35 cellular contexts compared by ENCODE assay signal in the genomic region with DNA sequence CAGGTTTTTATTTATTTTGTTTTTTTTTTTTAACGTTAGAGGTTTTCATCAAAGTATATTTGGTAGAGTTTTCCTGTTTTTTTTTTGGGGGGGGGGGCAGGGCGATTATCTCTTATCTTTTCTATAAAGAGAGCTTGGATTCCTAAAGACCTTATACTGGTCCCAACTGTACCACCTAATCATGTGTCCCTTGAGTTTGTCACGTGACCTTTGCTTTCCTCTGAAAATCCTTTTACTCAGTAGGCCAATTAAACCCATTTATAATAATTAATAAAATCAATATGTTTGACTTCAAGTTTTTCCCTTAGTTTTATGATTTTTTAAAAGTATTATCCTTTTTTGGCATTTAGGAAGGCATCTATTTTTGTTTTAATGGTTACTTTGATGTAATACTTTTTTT.
DNase-seq lines count a peak whose midpoint lies in the region; ATAC-seq, FAIRE-seq and TF ChIP-seq lines count a peak whose summit lies in the region.
"Had no signal": no experiment of that assay in that cellular context is flagged by ENCODE, and none has a peak within 500 bp of the region (broad histone marks: within the 10 kb centered on the region; RNA-seq: fewer than 3 reads in every experiment).

No MANE protein-coding gene starts in this region.

- WGBS in GM23248 (ENCODE audit: low coverage in 1 of 2, low lambda C conversion rate in 2 of 2, missing lambda C conversion rate in 2 of 2), 2 experiments: 74 to 77% methylated on average over 2 to 3 of the region's 3 CpGs
- 44 to 60% methylated on average over 3 of the region's 3 CpGs for WGBS in gastroesophageal sphincter (ENCODE audit: low coverage in 1 of 2), 2 donors
- WGBS in prostate gland: 42% methylated on average over 3 of the region's 3 CpGs

- H3K4me1 ChIP-seq in GM23248 (ENCODE audit: insufficient read depth): peaks cover 77% of the 10 kb centered on the region
- H3K4me1 ChIP-seq in astrocyte (ENCODE audit: insufficient read depth, low read length): peaks cover 27% of the 10 kb centered on the region
- H3K4me1 ChIP-seq in gastroesophageal sphincter: peaks cover 27 to 97% (median 30%) of the 10 kb centered on the region in 3 donors
- H3K4me1 ChIP-seq in skeletal muscle satellite cell (ENCODE audit: control insufficient read depth, insufficient read depth, low read length): peaks cover 64% of the 10 kb centered on the region
- H3K4me1 ChIP-seq in prostate gland (replicated peaks): peaks cover 3% of the 10 kb centered on the region
- H3K4me1 ChIP-seq: neural progenitor cell had no signal

- H3K9me3 Mint-ChIP-seq in astrocyte (ENCODE audit: unreplicated experiment): no peaks in the 10 kb centered on the region
- H3K9me3 Mint-ChIP-seq: activated naive CD8-positive, alpha-beta T cell treated with anti-CD3 and anti-CD28 coated beads, Interleukin-2, amount 50 U/mL, for 24 hours; activated T-cell treated with anti-CD3 and anti-CD28 coated beads, Interleukin-2, amount 50 U/mL, for 24 hours; endodermal cell; H9; neural progenitor cell; stimulated activated naive B cell treated with anti-CD40 and anti-IgM and Interleukin-4, amounts not matched to agents 10 μg/mL and 1 μg/mL and 100 μg/mL, for 72 hours had no signal

- H3K4me3 Mint-ChIP-seq in astrocyte (ENCODE audit: unreplicated experiment): no peak overlapping the region
- H3K4me3 Mint-ChIP-seq: activated naive CD8-positive, alpha-beta T cell treated with anti-CD3 and anti-CD28 coated beads, Interleukin-2, amount 50 U/mL, for 24 hours; activated T-cell treated with anti-CD3 and anti-CD28 coated beads, Interleukin-2, amount 50 U/mL, for 24 hours; endodermal cell; H9; neural progenitor cell; stimulated activated naive B cell treated with anti-CD40 and anti-IgM and Interleukin-4, amounts not matched to agents 10 μg/mL and 1 μg/mL and 100 μg/mL, for 72 hours had no signal

- TF ChIP-seq EP300 in gastroesophageal sphincter (IDR thresholded peaks at IDR 0.05): no peak

- H3F3A ChIP-seq in GM23248 (ENCODE audit: insufficient read depth): peaks cover 77% of the 10 kb centered on the region

- TF ChIP-seq CTCF in astrocyte (IDR thresholded peaks at IDR 0.05; ENCODE audit: insufficient read depth, low read depth, low read length) (no peak), gastroesophageal sphincter (IDR thresholded peaks at IDR 0.05) (no peak), prostate gland (IDR thresholded peaks at IDR 0.05) (no peak)

- H3K27me3 ChIP-seq in GM23248 (replicated peaks; ENCODE audit: insufficient read depth) (no peaks in the 10 kb centered on the region), astrocyte (ENCODE audit: insufficient read depth, low read length) (no peaks in the 10 kb centered on the region), gastroesophageal sphincter (no peaks in the 10 kb centered on the region), skeletal muscle satellite cell (ENCODE audit: control insufficient read depth, insufficient read depth, low read length) (no peaks in the 10 kb centered on the region), prostate gland (replicated peaks; ENCODE audit: insufficient read depth) (no peaks in the 10 kb centered on the region)
- H3K27me3 ChIP-seq: neural progenitor cell, suprapubic skin had no signal

- intact Hi-C loops in prostate gland (cut with DNase I): loop anchor here (5.0 kb wide), 1 partner anchor 114 kb away; no protein-coding TSS in a partner anchor

- H2AFZ ChIP-seq in GM23248 (no peak overlapping the region), astrocyte (ENCODE audit: low read depth, low read length) (no peak overlapping the region)
- H2AFZ ChIP-seq: neural progenitor cell had no signal

- H3K9me2 ChIP-seq in GM23248 (ENCODE audit: insufficient read depth): no peaks in the 10 kb centered on the region

- peaks cover 31% of the 10 kb centered on the region for H3K4me1 Mint-ChIP-seq in astrocyte (ENCODE audit: low read depth, unreplicated experiment)
- H3K4me1 Mint-ChIP-seq: endodermal cell; stimulated activated naive B cell treated with anti-CD40 and anti-IgM and Interleukin-4, amounts not matched to agents 10 μg/mL and 1 μg/mL and 100 μg/mL, for 72 hours had no signal

- H3K27me3 Mint-ChIP-seq in astrocyte (ENCODE audit: low read depth, unreplicated experiment): no peaks in the 10 kb centered on the region
- H3K27me3 Mint-ChIP-seq: activated naive CD8-positive, alpha-beta T cell treated with anti-CD3 and anti-CD28 coated beads, Interleukin-2, amount 50 U/mL, for 24 hours; activated T-cell treated with anti-CD3 and anti-CD28 coated beads, Interleukin-2, amount 50 U/mL, for 24 hours; progenitor cell of endocrine pancreas; stimulated activated naive B cell treated with anti-CD40 and anti-IgM and Interleukin-4, amounts not matched to agents 10 μg/mL and 1 μg/mL and 100 μg/mL, for 72 hours had no signal

- H3K4me3 ChIP-seq in GM23248 (no peak overlapping the region), astrocyte (ENCODE audit: insufficient read depth, low read depth, low read length) (no peak overlapping the region), gastroesophageal sphincter (no peak overlapping the region), skeletal muscle satellite cell (ENCODE audit: low read length) (no peak overlapping the region), prostate gland (no peak overlapping the region)
- H3K4me3 ChIP-seq: neural progenitor cell, suprapubic skin had no signal

- no peaks in the 10 kb centered on the region for H3K9me3 ChIP-seq in GM23248 (ENCODE audit: low read depth)
- H3K9me3 ChIP-seq in astrocyte (ENCODE audit: insufficient read depth, low read depth, low read length): no peaks in the 10 kb centered on the region
- H3K9me3 ChIP-seq in gastroesophageal sphincter: no peaks in the 10 kb centered on the region
- H3K9me3 ChIP-seq in skeletal muscle satellite cell (replicated peaks; ENCODE audit: low read length): no peaks in the 10 kb centered on the region
- H3K9me3 ChIP-seq in prostate gland: no peaks in the 10 kb centered on the region
- H3K9me3 ChIP-seq: suprapubic skin had no signal

- in situ Hi-C loops in GM23248 (cut with MboI): loop anchor here (25.0 kb wide), 1 partner anchor 226 kb away; no protein-coding TSS in a partner anchor

- peak overlapping the region; percentile 47 for H3K27ac Mint-ChIP-seq in astrocyte (ENCODE audit: unreplicated experiment)
- H3K27ac Mint-ChIP-seq: activated naive CD8-positive, alpha-beta T cell treated with anti-CD3 and anti-CD28 coated beads, Interleukin-2, amount 50 U/mL, for 24 hours; activated T-cell treated with anti-CD3 and anti-CD28 coated beads, Interleukin-2, amount 50 U/mL, for 24 hours; endodermal cell; H9; neural progenitor cell; stimulated activated naive B cell treated with anti-CD40 and anti-IgM and Interleukin-4, amounts not matched to agents 10 μg/mL and 1 μg/mL and 100 μg/mL, for 72 hours had no signal

- H3K4me2 ChIP-seq in GM23248 (ENCODE audit: unreplicated experiment) (peak overlapping the region; percentile 43), astrocyte (ENCODE audit: low read length) (no peak overlapping the region), skeletal muscle satellite cell (ENCODE audit: low read length) (peak overlapping the region; percentile 59)
- H3K4me2 ChIP-seq: neural progenitor cell had no signal

- DNase-seq in GM23248: no peak
- DNase-seq in astrocyte (ENCODE audit: low read depth): no peak
- DNase-seq in stimulated activated CD4-positive, alpha-beta T cell treated with anti-CD3 and anti-CD28 coated beads, Interleukin-2, amount 100 ng/mL, for 24 hours: no peak
- no peak for DNase-seq in NCI-H526 (lab: John Stamatoyannopoulos, UW)
- DNase-seq in prostate gland (ENCODE audit: low spot score): no peak
- DNase-seq: activated CD4-positive, alpha-beta T cell treated with anti-CD3 and anti-CD28 coated beads for 48 hours; activated gamma-delta T cell treated with Interleukin-2 at 50 U/mL for 16 hours; activated naive CD8-positive, alpha-beta T cell treated with anti-CD3 and anti-CD28 coated beads, Interleukin-2, amount 50 U/mL, for 24 hours; activated T-cell treated with anti-CD3 and anti-CD28 coated beads, Interleukin-2, amount 50 U/mL, for 24 hours; Calu3; caudate nucleus; cortex of kidney; DMS79 treated with DMSO at 0.1 percent for 48 hours; endodermal cell; GDM1; H9; hippocampal formation; left colon; NCI-H1417 treated with DMSO at 0.1 percent for 48 hours; NCI-H2081 treated with DMSO at 0.1 percent for 48 hours; NCI-H2227 treated with DMSO at 0.1 percent for 48 hours; NCI-H526 treated with DMSO at 0.1 percent for 48 hours; NK-92 treated with Interleukin-12 subunit alpha and Interleukin-12 subunit beta, amount 100 ng/mL, for 24 hours; PC-3; SIG-M5; stimulated activated naive B cell treated with anti-CD40 and anti-IgM and Interleukin-4, amounts not matched to agents 10 μg/mL and 1 μg/mL and 100 μg/mL, for 72 hours; T-helper 9 cell had no signal

- H4K20me1 ChIP-seq in GM23248 (ENCODE audit: insufficient read depth) (no peaks in the 10 kb centered on the region), astrocyte (ENCODE audit: insufficient read depth, low read length) (peaks cover 27% of the 10 kb centered on the region)

- no peak for ATAC-seq in gastroesophageal sphincter
- no peak for ATAC-seq in GM21381 (IDR thresholded peaks at IDR 0.05; ENCODE audit: unreplicated experiment)
- ATAC-seq: activated naive CD8-positive, alpha-beta T cell treated with anti-CD3 and anti-CD28 coated beads, Interleukin-2, amount 50 U/mL, for 24 hours; esophagus mucosa; left colon; PC-3; stimulated activated naive B cell treated with anti-CD40 and anti-IgM and Interleukin-4, amounts not matched to agents 10 μg/mL and 1 μg/mL and 100 μg/mL, for 72 hours had no signal

- H3K79me2 ChIP-seq in GM23248 (ENCODE audit: insufficient read depth): peaks cover 100% of the 10 kb centered on the region
- H3K79me2 ChIP-seq in astrocyte (ENCODE audit: insufficient read depth, low read length): peaks cover 96% of the 10 kb centered on the region

- H3K27ac ChIP-seq in GM23248 (peak overlapping the region; percentile 47), astrocyte (ENCODE audit: low read depth, low read length) (no peak overlapping the region), gastroesophageal sphincter (peak overlapping the region in 3 of 4 donors; percentile 57 to 99 (median 98)), prostate gland (peak overlapping the region in 1 of 2 donors; percentile 2)
- H3K27ac ChIP-seq: neural progenitor cell had no signal

- FAIRE-seq in astrocyte (lab: Jason Lieb, UNC): no peak
- FAIRE-seq: A204.1 had no signal

- H3K36me3 ChIP-seq in GM23248 (ENCODE audit: low read depth) (peaks cover 74% of the 10 kb centered on the region), astrocyte (ENCODE audit: insufficient read depth, low read length) (peaks cover 56% of the 10 kb centered on the region), gastroesophageal sphincter (peaks cover 0 to 34% of the 10 kb centered on the region in 2 donors), skeletal muscle satellite cell (ENCODE audit: insufficient read depth, low read length) (peaks cover 77% of the 10 kb centered on the region), prostate gland (no peaks in the 10 kb centered on the region)
- H3K36me3 ChIP-seq: neural progenitor cell had no signal

- H3K9ac ChIP-seq in GM23248 (0 out of 2 replicates have a peak overlapping the region, but pooled peaks have one; percentile 8), astrocyte (ENCODE audit: low read length) (no peak overlapping the region), skeletal muscle satellite cell (ENCODE audit: low read depth, low read length) (peak overlapping the region; percentile 66)
- H3K9ac ChIP-seq: neural progenitor cell had no signal

- TF ChIP-seq POLR2A in gastroesophageal sphincter (IDR thresholded peaks at IDR 0.05) (no peak), prostate gland (IDR thresholded peaks at IDR 0.05) (no peak)

- H3K36me3 Mint-ChIP-seq in astrocyte (ENCODE audit: low read depth, unreplicated experiment): peaks cover 13% of the 10 kb centered on the region
